Comparison of ENCODE assay signal across 12 cellular contexts in genomic region chr6:156980515-156980914, GRCh38.
DNase-seq lines count a peak whose midpoint lies in the region; ATAC-seq, FAIRE-seq and TF ChIP-seq lines count a peak whose summit lies in the region.
"Had no signal": no experiment of that assay in that cellular context is flagged by ENCODE, and none has a peak within 500 bp of the region (broad histone marks: within the 10 kb centered on the region; RNA-seq: fewer than 3 reads in every experiment).

No MANE protein-coding gene starts in this region.

- FAIRE-seq in A549 (lab: Jason Lieb, UNC), result no peak
- FAIRE-seq in HTR-8/SVneo (lab: Jason Lieb, UNC), result no peak
- FAIRE-seq in small intestine (lab: Jason Lieb, UNC), result no peak

- no peak for TF ChIP-seq RAD21 in A549 (conservative IDR thresholded peaks at IDR 0.05 in 1 of 2, IDR thresholded peaks at IDR 0.05 in 1 of 2)

- peaks cover 28% of the 10 kb centered on the region for H3K4me1 ChIP-seq in A549
- H3K4me1 ChIP-seq in heart right ventricle, result peaks cover 0 to 88% (median 76%) of the 10 kb centered on the region in 9 donors
- peaks cover 6% of the 10 kb centered on the region for H3K4me1 ChIP-seq in osteoblast (ENCODE audit: insufficient read depth, low read length)
- H3K4me1 ChIP-seq in small intestine (ENCODE audit: control insufficient read depth in 2 of 2, insufficient read depth in 1 of 2, low read depth in 1 of 2, low read length in 1 of 2), result peaks cover 0 to 18% of the 10 kb centered on the region in 2 donors

- no peak for TF ChIP-seq POLR2A in A549 (IDR thresholded peaks at IDR 0.05; ENCODE audit: low read length)

- peaks cover 24% of the 10 kb centered on the region for H4K20me1 ChIP-seq in osteoblast (ENCODE audit: insufficient read depth, low read length)

- CTCF ChIA-PET in A549 (lab: Yijun Ruan, JAX), result no interaction called here

- H3K27me3 ChIP-seq in heart right ventricle (no peaks in the 10 kb centered on the region), osteoblast (ENCODE audit: insufficient read depth, low read length) (no peaks in the 10 kb centered on the region), small intestine (ENCODE audit: control insufficient read depth in 2 of 2, insufficient read depth in 2 of 2, low read length in 2 of 2) (no peaks in the 10 kb centered on the region)

- peak in 1 of 2 experiments; percentile 62; a peak in 2 of 6 replicates for ATAC-seq in A549
- ATAC-seq in heart right ventricle, result peak in 6 of 8 donors; percentile 9 to 56 (median 36)
- ATAC-seq: left colon had no signal

- DNase-seq in A549 (ENCODE audit: low read depth in 1 of 2, low spot score in 1 of 2) (no peak), HTR-8/SVneo (ENCODE audit: insufficient read length, low spot score) (peak; percentile 28), NCI-H526 treated with DMSO at 0.1 percent for 48 hours (lab: John Stamatoyannopoulos, UW) (peak; percentile 85), heart right ventricle (no peak), germinal center (ENCODE audit: low spot score) (no peak), osteoblast (ENCODE audit: insufficient read length, low spot score, missing footprints) (no peak), small intestine (no peak), SW480 (ENCODE audit: low spot score) (no peak)
- DNase-seq: activated CD8-positive, alpha-beta memory T cell treated with anti-CD3 and anti-CD28 coated beads, Interleukin-2, amount 50 U/mL, for 4 hours; C1 segment of cervical spinal cord; left colon; T-cell had no signal

- H3K36me3 ChIP-seq in heart right ventricle (no peaks in the 10 kb centered on the region), osteoblast (ENCODE audit: insufficient read depth, low read length) (no peaks in the 10 kb centered on the region), small intestine (ENCODE audit: control insufficient read depth in 2 of 2, insufficient read depth in 2 of 2, low read length in 2 of 2) (no peaks in the 10 kb centered on the region)

- H2AFZ ChIP-seq in osteoblast (ENCODE audit: low read length), result no peak overlapping the region

- H3K9me3 ChIP-seq in A549, result no peaks in the 10 kb centered on the region
- H3K9me3 ChIP-seq in heart right ventricle, result no peaks in the 10 kb centered on the region
- no peaks in the 10 kb centered on the region for H3K9me3 ChIP-seq in osteoblast (ENCODE audit: low read depth, low read length)
- H3K9me3 ChIP-seq in small intestine (ENCODE audit: control insufficient read depth, low read depth), result no peaks in the 10 kb centered on the region

- no peak for TF ChIP-seq EP300 in A549 (IDR thresholded peaks at IDR 0.05)

- WGBS in A549 (ENCODE audit: missing lambda C conversion rate), result 69% methylated on average over 10 of the region's 10 CpGs
- WGBS in heart right ventricle, 2 donors, result 60 to 74% methylated on average over 10 of the region's 10 CpGs
- 93 to 94% (median 94%) methylated on average over 10 of the region's 10 CpGs for WGBS in small intestine, 3 donors

- H3K27ac ChIP-seq in A549 (peak overlapping the region in 1 of 2 experiments; percentile 46; a peak in 1 of 6 replicates), heart right ventricle (no peak overlapping the region), osteoblast (ENCODE audit: low read depth, low read length) (no peak overlapping the region), small intestine (ENCODE audit: low read depth in 1 of 2, low read length in 1 of 2) (no peak overlapping the region)

- no peak overlapping the region for H3K4me3 ChIP-seq in A549
- H3K4me3 ChIP-seq in heart right ventricle, result no peak overlapping the region
- no peak overlapping the region for H3K4me3 ChIP-seq in osteoblast (ENCODE audit: insufficient read depth, low read length)
- no peak overlapping the region for H3K4me3 ChIP-seq in small intestine (ENCODE audit: low read depth in 1 of 2, low read length in 2 of 2)

- H3K4me2 ChIP-seq in A549 (peak overlapping the region; percentile 33; the same call in 2 of the 3 replicates), osteoblast (ENCODE audit: insufficient read depth, low read length) (no peak overlapping the region)

- peaks cover 94% of the 10 kb centered on the region for H3K79me2 ChIP-seq in osteoblast (ENCODE audit: insufficient read depth, low read length)

- intact Hi-C loops in heart right ventricle (cut with DNase I), result no loop called here

- POLR2A ChIA-PET in A549 (lab: Yijun Ruan, JAX), result no interaction called here

- no peak for TF ChIP-seq CTCF in A549 (IDR thresholded peaks at IDR 0.05)
- no peak for TF ChIP-seq CTCF in heart right ventricle (IDR thresholded peaks at IDR 0.05)
- no peak for TF ChIP-seq CTCF in osteoblast (IDR thresholded peaks at IDR 0.05; ENCODE audit: extremely low read depth, low read depth, low read length)

TF ChIP-seq in A549, 52 proteins besides CTCF, POLR2A, EP300 and RAD21:
- no peak for TF ChIP-seq E2F6 (IDR thresholded peaks at IDR 0.05; ENCODE audit: borderline replicate concordance, low read depth)
- no peak for TF ChIP-seq HMGXB4 (CRISPR knock-in tag; IDR thresholded peaks at IDR 0.05; ENCODE audit: borderline replicate concordance)
- no peak for TF ChIP-seq RNF2 (IDR thresholded peaks at IDR 0.05; ENCODE audit: borderline replicate concordance, low read depth)
- TF ChIP-seq CBX8 (IDR thresholded peaks at IDR 0.05), result no peak
- no peak for TF ChIP-seq FOSL2 (IDR thresholded peaks at IDR 0.05)
- no peak for TF ChIP-seq FOSL2 (CRISPR knock-in tag; IDR thresholded peaks at IDR 0.05)
- TF ChIP-seq ZFP36 (IDR thresholded peaks at IDR 0.05; ENCODE audit: borderline replicate concordance, partially characterized antibody), result no peak
- no peak for TF ChIP-seq GATA3 (IDR thresholded peaks at IDR 0.05; ENCODE audit: borderline replicate concordance)
- TF ChIP-seq EHF (CRISPR knock-in tag; IDR thresholded peaks at IDR 0.05), result no peak
- TF ChIP-seq CHD2 (IDR thresholded peaks at IDR 0.05; ENCODE audit: low read length, partially characterized antibody), result no peak
- no peak for TF ChIP-seq TP53 (CRISPR knock-in tag; IDR thresholded peaks at IDR 0.05)
- no peak for TF ChIP-seq REST (IDR thresholded peaks at IDR 0.05)
- TF ChIP-seq NR3C1 (IDR thresholded peaks at IDR 0.05), result no peak
- TF ChIP-seq TFCP2L1 (CRISPR knock-in tag; IDR thresholded peaks at IDR 0.05), result no peak
- no peak for TF ChIP-seq JUN (IDR thresholded peaks at IDR 0.05)
- no peak for TF ChIP-seq MAZ (IDR thresholded peaks at IDR 0.05; ENCODE audit: borderline replicate concordance, low read depth, low read length)

Comparison
In these comparisons a context has a peak if more than half of its experiments do, and no peak if none do; other contexts are left out.
1. DNase-seq: peak in HTR-8/SVneo (single experiment) and NCI-H526 treated with DMSO at 0.1 percent for 48 hours (single experiment); none in A549 (0 of 2), heart right ventricle (0 of 2), germinal center (single experiment), osteoblast (single experiment), small intestine (single experiment) and SW480 (single experiment).